Comparison of ENCODE assay signal across 1 cellular context in genomic region chr14:99063620-99064225, GRCh38.
TF ChIP-seq lines count a peak whose summit lies in the region.

No MANE protein-coding gene starts in this region.

TF ChIP-seq in H1, 55 proteins besides CTCF, POLR2A, EP300 and RAD21 (continued from another document):
- TF ChIP-seq TCF12 (IDR thresholded peaks at IDR 0.05; ENCODE audit: low read depth, low read length) (no peak), CHD1 (IDR thresholded peaks at IDR 0.05; ENCODE audit: low read depth, low read length) (no peak), GABPA (IDR thresholded peaks at IDR 0.05; ENCODE audit: borderline replicate concordance, insufficient read depth, low read length) (no peak), SAP30 (IDR thresholded peaks at IDR 0.05; ENCODE audit: insufficient read depth, insufficient replicate concordance, low read length) (no peak), HDAC6 (IDR thresholded peaks at IDR 0.05; ENCODE audit: low read depth, low read length) (no peak), SIN3A (conservative IDR thresholded peaks at IDR 0.05 in 1 of 2, IDR thresholded peaks at IDR 0.05 in 1 of 2; ENCODE audit: low read depth in 1 of 2, low read length in 2 of 2) (no peak), USF2 (IDR thresholded peaks at IDR 0.05; ENCODE audit: low read length) (no peak), POU5F1 (IDR thresholded peaks at IDR 0.05; ENCODE audit: low read depth, low read length) (no peak), RBBP5 (IDR thresholded peaks at IDR 0.05; ENCODE audit: borderline replicate concordance, low read depth, low read length) (no peak)
TF ChIP-seq in H1: peak in this region for 0.
